ENCODE assay signal across 8 cellular contexts in the genomic region with DNA sequence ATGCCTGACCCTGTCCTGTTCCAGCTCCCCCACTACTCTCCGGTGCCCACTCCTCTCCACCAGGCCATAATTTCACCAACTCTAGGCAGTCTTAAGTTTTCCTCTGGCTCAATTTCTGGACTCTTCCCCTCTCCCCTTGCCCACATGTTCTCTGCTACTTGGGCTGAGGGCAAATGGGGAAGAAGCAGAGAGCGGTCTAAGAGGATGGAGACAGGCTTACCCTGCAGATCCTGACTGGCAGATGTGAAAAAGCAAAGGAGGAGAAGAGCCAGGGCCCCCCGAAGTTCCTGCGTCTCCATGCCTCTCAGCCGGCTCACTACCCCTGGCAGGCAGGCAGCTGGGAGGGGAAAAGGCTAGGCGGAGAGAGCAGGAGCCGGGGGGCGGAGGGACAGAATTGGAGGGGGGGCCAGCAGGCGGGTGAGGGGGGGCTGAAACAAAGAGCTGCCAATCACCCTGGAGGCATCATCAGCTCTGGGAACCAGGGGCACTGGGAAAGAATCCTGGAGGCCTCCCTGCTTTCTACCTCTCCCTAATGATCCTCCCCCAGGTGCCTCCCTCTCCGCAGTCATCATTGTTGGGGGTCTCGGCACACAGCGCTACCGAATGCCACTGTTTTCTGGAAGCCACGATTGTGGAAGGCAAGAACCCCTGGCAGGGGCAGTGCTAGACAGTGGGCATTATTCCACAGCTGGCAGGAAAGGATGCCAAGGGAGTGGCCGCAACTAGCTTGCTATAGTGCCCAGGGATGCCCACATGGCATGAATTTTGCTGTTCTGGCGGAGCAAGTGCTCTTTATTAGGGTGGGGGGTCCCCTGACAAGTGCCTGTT. TPM values are rescaled to one million over a fixed set of nuclear protein-coding genes. Genes with fewer than 3 reads are reported as not detected.
DNase-seq lines count a peak whose midpoint lies in the region; ATAC-seq and TF ChIP-seq lines count a peak whose summit lies in the region.

Gene THBS3, minus strand, starts transcription at position 320 of the 828 bp plus-strand sequence. Its CDS starts 21 bp downstream, at position 299.

- H3K27ac ChIP-seq in AG04450 (ENCODE audit: low read depth, low read length), result peak within 1 kb of the TSS; percentile 97
- H3K27ac ChIP-seq in H9 (ENCODE audit: insufficient read length, low read depth, low read length), result no peak within 1 kb of the TSS
- peak within 1 kb of the TSS; percentile 100 for H3K27ac ChIP-seq in SJSA1

- peak within 1 kb of the TSS; percentile 23 for H4K8ac ChIP-seq in H9 (replicated peaks; ENCODE audit: insufficient read length, low read depth, low read length)

- H3K56ac ChIP-seq in H9 (ENCODE audit: insufficient read length, low read depth, low read length), result no peak within 1 kb of the TSS

- H3K23me2 ChIP-seq in H9 (ENCODE audit: insufficient read length, low read depth, low read length, poor library complexity, severe bottlenecking), result peaks cover 6% of the 10 kb centered on the region

- WGBS in H9 (ENCODE audit: extremely low coverage, insufficient read length, low lambda C conversion rate), result no CpG with 5 or more reads among the region's 16 CpGs

- H3K4me1 ChIP-seq in H9 (ENCODE audit: insufficient read depth, low read length) (peaks cover 2% of the 10 kb centered on the region; the same call in 1 of the 2 replicates), SJSA1 (replicated peaks) (peaks cover 25% of the 10 kb centered on the region)

- H3K23ac ChIP-seq in H9 (ENCODE audit: insufficient read length, low read depth, low read length), result no peak within 1 kb of the TSS

- H3K27ac Mint-ChIP-seq in H9 (peak within 1 kb of the TSS; percentile 93 to 99 (median 97)), endothelial cell (ENCODE audit: unreplicated experiment) (peak within 1 kb of the TSS; percentile 99), mesothelial cell of epicardium (peak within 1 kb of the TSS; percentile 98), type B pancreatic cell (peak within 1 kb of the TSS; percentile 93)

- peaks cover 3 to 33% (median 32%) of the 10 kb centered on the region in 3 experiments; a peak in 5 of 7 replicates for H3K36me3 Mint-ChIP-seq in H9 (ENCODE audit: insufficient read depth in 1 of 3, low read depth in 3 of 3)
- peaks cover 13% of the 10 kb centered on the region for H3K36me3 Mint-ChIP-seq in endothelial cell (ENCODE audit: low read depth, unreplicated experiment)
- H3K36me3 Mint-ChIP-seq in mesothelial cell of epicardium, result peaks cover 2% of the 10 kb centered on the region
- no peaks in the 10 kb centered on the region for H3K36me3 Mint-ChIP-seq in type B pancreatic cell

- H3K79me2 ChIP-seq in H9 (ENCODE audit: insufficient read depth, low read length), result no peaks in the 10 kb centered on the region

- H2BK20ac ChIP-seq in H9 (ENCODE audit: low read depth, low read length, poor library complexity, severe bottlenecking), result no peak within 1 kb of the TSS

- peak within 1 kb of the TSS; percentile 99 for H3K18ac ChIP-seq in H9 (ENCODE audit: insufficient read length, low read depth, low read length)

- CTCF ChIA-PET in AG04450 (lab: Charles Lee), result interaction anchor here (0.5 to 5.4 kb wide), 21 partner anchors 8 to 294 kb away, joined by 3 to 55 read pairs (median 4); partner anchors contain the start of genes CLK2, KRTCAP2 and TRIM46

- H3K4me2 ChIP-seq in H9 (ENCODE audit: insufficient read depth, insufficient read length, low read length), result peak within 1 kb of the TSS; percentile 89

- peak within 1 kb of the TSS; percentile 96 for H3K4me3 ChIP-seq in AG04450 (ENCODE audit: low read depth, low read length)
- H3K4me3 ChIP-seq in SJSA1, result peak within 1 kb of the TSS; percentile 95

- H2BK15ac ChIP-seq in H9 (ENCODE audit: low read depth, low read length), result no peak within 1 kb of the TSS; the same call in 1 of the 2 replicates

- H3K4ac ChIP-seq in H9 (ENCODE audit: low read depth, low read length), result peak within 1 kb of the TSS; percentile 78; the same call in 1 of the 2 replicates

- POLR2A ChIA-PET in AG04450 (lab: Yijun Ruan, JAX), result interaction anchor here (1.0 to 2.7 kb wide), 9 partner anchors 13 to 37 kb away, joined by 4 to 19 read pairs (median 8); partner anchors contain the start of gene KRTCAP2

- H3K9ac ChIP-seq in H9 (ENCODE audit: extremely low read depth, insufficient read length, low read length), result peak within 1 kb of the TSS; percentile 68

- H3K4me3 Mint-ChIP-seq in H9, result peak within 1 kb of the TSS; percentile 89 to 92
- H3K4me3 Mint-ChIP-seq in endothelial cell (ENCODE audit: unreplicated experiment), result peak within 1 kb of the TSS; percentile 95
- peak within 1 kb of the TSS; percentile 82 for H3K4me3 Mint-ChIP-seq in mesothelial cell of epicardium
- peak within 1 kb of the TSS; percentile 92 for H3K4me3 Mint-ChIP-seq in type B pancreatic cell

- peak within 1 kb of the TSS; percentile 97 for H3K14ac ChIP-seq in H9 (ENCODE audit: insufficient read depth, low read length)

- H3T11ph ChIP-seq in H9 (ENCODE audit: low read length), result no peak within 1 kb of the TSS

- H3K27me3 Mint-ChIP-seq in H9 (ENCODE audit: low read depth) (peaks cover 12% of the 10 kb centered on the region), endothelial cell (ENCODE audit: unreplicated experiment) (peaks cover 21% of the 10 kb centered on the region), mesothelial cell of epicardium (ENCODE audit: low read depth) (no peaks in the 10 kb centered on the region), type B pancreatic cell (no peaks in the 10 kb centered on the region)

- TF ChIP-seq CTCF in AG04450 (IDR thresholded peaks at IDR 0.05; ENCODE audit: low read depth, low read length) (no peak), H9 (conservative IDR thresholded peaks at IDR 0.05) (no peak), endothelial cell (IDR thresholded peaks at IDR 0.05; ENCODE audit: unreplicated experiment) (no peak), mesothelial cell of epicardium (IDR thresholded peaks at IDR 0.05; ENCODE audit: unreplicated experiment) (no peak), type B pancreatic cell (conservative IDR thresholded peaks at IDR 0.05) (no peak)

- peak within 1 kb of the TSS; percentile 74 for H2BK120ac ChIP-seq in H9 (ENCODE audit: low read depth, low read length, poor library complexity, severe bottlenecking)

- no peaks in the 10 kb centered on the region for H3K9me3 Mint-ChIP-seq in H9
- H3K9me3 Mint-ChIP-seq in endothelial cell (ENCODE audit: unreplicated experiment), result no peaks in the 10 kb centered on the region
- H3K9me3 Mint-ChIP-seq in mesothelial cell of epicardium, result no peaks in the 10 kb centered on the region
- no peaks in the 10 kb centered on the region for H3K9me3 Mint-ChIP-seq in type B pancreatic cell

- H2AK5ac ChIP-seq in H9 (ENCODE audit: insufficient read length, low read length), result no peak within 1 kb of the TSS

- no peak within 1 kb of the TSS for H4K91ac ChIP-seq in H9 (ENCODE audit: insufficient read length, low read depth, low read length)

- H2AFZ ChIP-seq in H9 (ENCODE audit: low read length), result no peak within 1 kb of the TSS

- no peaks in the 10 kb centered on the region for H3K27me3 ChIP-seq in AG04450 (ENCODE audit: control insufficient read depth, insufficient read depth, low read length)
- H3K27me3 ChIP-seq in H9 (ENCODE audit: insufficient read depth, low read length), result no peaks in the 10 kb centered on the region
- no peaks in the 10 kb centered on the region for H3K27me3 ChIP-seq in SJSA1 (replicated peaks)

- peak within 1 kb of the TSS; percentile 22 for H4K5ac ChIP-seq in H9 (ENCODE audit: insufficient read length, low read depth, low read length)

- peaks cover 11% of the 10 kb centered on the region for H3K36me3 ChIP-seq in SJSA1

- peak within 1 kb of the TSS; percentile 82 for H2BK12ac ChIP-seq in H9 (ENCODE audit: insufficient read length, low read depth, low read length)

- DNase-seq in AG04450 (ENCODE audit: low read depth, low spot score) (no peak), H9 (peak; percentile 64), SJSA1 (ENCODE audit: low read depth in 1 of 2, low spot score in 2 of 2) (no peak), endothelial cell (ENCODE audit: low spot score) (no peak), mesothelial cell of epicardium (ENCODE audit: low spot score in 2 of 2, unreplicated experiment in 2 of 2) (no peak), type B pancreatic cell (ENCODE audit: extremely low spot score, unreplicated experiment) (no peak), GM19238 (ENCODE audit: insufficient read length, low spot score) (no peak)

- no peaks in the 10 kb centered on the region for H4K20me1 ChIP-seq in H9 (ENCODE audit: control insufficient read depth, insufficient read depth, insufficient read length)

- H3K9me3 ChIP-seq in AG04450 (ENCODE audit: control insufficient read depth, insufficient read depth, low read length) (no peaks in the 10 kb centered on the region), H9 (ENCODE audit: control insufficient read depth, low read depth, low read length) (no peaks in the 10 kb centered on the region), SJSA1 (replicated peaks) (no peaks in the 10 kb centered on the region)

- peaks cover 30 to 31% of the 10 kb centered on the region in 2 experiments for H3K4me1 Mint-ChIP-seq in H9
- peaks cover 31% of the 10 kb centered on the region for H3K4me1 Mint-ChIP-seq in endothelial cell (ENCODE audit: unreplicated experiment)
- H3K4me1 Mint-ChIP-seq in mesothelial cell of epicardium, result peaks cover 24% of the 10 kb centered on the region
- H3K4me1 Mint-ChIP-seq in type B pancreatic cell (ENCODE audit: unreplicated experiment), result peaks cover 17% of the 10 kb centered on the region

- ATAC-seq in GM19328 (IDR thresholded peaks at IDR 0.05; ENCODE audit: unreplicated experiment), result no peak

- H3K79me1 ChIP-seq in H9 (ENCODE audit: insufficient read depth, low read depth, low read length, poor library complexity, severe bottlenecking), result no peaks in the 10 kb centered on the region

- no peak within 1 kb of the TSS for H2BK5ac ChIP-seq in H9 (ENCODE audit: insufficient read length, low read length)

RNA-seq across cellular contexts. Expression of gene THBS3, which starts in this region (rescaled TPM):
- 32.5 and 34.6 TPM in 2 replicates for polyA plus RNA-seq in AG04450 (2011; rRNA removed)
- 27.0 and 38.5 TPM in 2 replicates for polyA minus RNA-seq in AG04450 (2011; rRNA and poly(A)+ RNA removed)
- total RNA-seq in H9 (2021) (5.0 and 5.9 TPM in 2 replicates), endothelial cell (ENCODE audit: unreplicated experiment) (35.5 TPM), mesothelial cell of epicardium (53.1 to 57.9 TPM (median 54.0 TPM) in 3 replicates), type B pancreatic cell (ENCODE audit: low replicate concordance) (23.2 and 28.0 TPM in 2 replicates)
- 3.2 and 5.4 TPM in 2 replicates for total RNA-seq in SJSA1 (2014; rRNA removed; shearing (Covaris generic))
